18 cellular contexts compared by ENCODE assay signal in genomic region chr4:125666635-125667034, GRCh38.
DNase-seq lines count a peak whose midpoint lies in the region; ATAC-seq, FAIRE-seq and TF ChIP-seq lines count a peak whose summit lies in the region.
"Had no signal": no experiment of that assay in that cellular context is flagged by ENCODE, and none has a peak within 500 bp of the region (broad histone marks: within the 10 kb centered on the region; RNA-seq: fewer than 3 reads in every experiment).

No MANE protein-coding gene starts in this region.

- H3K27me3 Mint-ChIP-seq in MCF 10A (ENCODE audit: insufficient read depth, unreplicated experiment): no peaks in the 10 kb centered on the region
- H3K27me3 Mint-ChIP-seq in T-helper 17 cell: no peaks in the 10 kb centered on the region

- DNase-seq in MCF 10A (ENCODE audit: unreplicated experiment) (peak; percentile 31), mammary epithelial cell (no peak), NCI-H2081 treated with DMSO at 0.1 percent for 48 hours (lab: John Stamatoyannopoulos, UW) (peak; percentile 1), bronchial epithelial cell (ENCODE audit: low read depth) (peak; percentile 10), upper lobe of right lung (no peak), T-helper 1 cell (no peak), T-helper 17 cell (no peak), NCI-H2196 treated with DMSO at 0.1 percent for 48 hours (lab: John Stamatoyannopoulos, UW; ENCODE audit: unreplicated experiment) (no peak)
- DNase-seq: Calu3; CD8-positive, alpha-beta T cell; DMS79 treated with DMSO at 0.1 percent for 48 hours; NCI-H1436; NCI-H446; SJCRH30; T-helper 2 cell had no signal

- CTCF ChIA-PET in MCF 10A (lab: Yijun Ruan, JAX) (interaction anchor here (0.6 to 1.0 kb wide), 2 partner anchors 88 to 1756 kb away, joined by 3 read pairs; no protein-coding TSS in a partner anchor), mammary epithelial cell (lab: Charles Lee; ENCODE audit: low non-redundant PET) (no interaction called here)

- ATAC-seq in upper lobe of right lung (peak; percentile 52), T-helper 17 cell (no peak)
- ATAC-seq: CD8-positive, alpha-beta T cell; K562 had no signal

- H3K36me3 ChIP-seq in mammary epithelial cell (ENCODE audit: insufficient read depth, low read length) (no peaks in the 10 kb centered on the region), bronchial epithelial cell (ENCODE audit: control insufficient read depth, insufficient read depth, low read length) (no peaks in the 10 kb centered on the region), upper lobe of right lung (no peaks in the 10 kb centered on the region)
- H3K36me3 ChIP-seq: BLaER1 treated with 17β-estradiol and CSF1 and Interleukin-3, amounts not matched to agents 10 nM and 100 nM; SJCRH30 had no signal

- no peaks in the 10 kb centered on the region for H4K20me1 ChIP-seq in mammary epithelial cell (ENCODE audit: insufficient read depth, low read length)
- H4K20me1 ChIP-seq: BLaER1 treated with 17β-estradiol and CSF1 and Interleukin-3, amounts not matched to agents 10 nM and 100 nM had no signal

- no peak for FAIRE-seq in bronchial epithelial cell (lab: Jason Lieb, UNC)
- FAIRE-seq: H1, K562 had no signal

- intact Hi-C loops in MCF 10A (cut with micrococcal nuclease): no loop called here
- intact Hi-C loops in mammary epithelial cell (cut with micrococcal nuclease): no loop called here
- intact Hi-C loops in upper lobe of right lung (cut with DNase I): no loop called here

- H3K4me1 ChIP-seq in mammary epithelial cell (ENCODE audit: insufficient read depth, low read length): no peaks in the 10 kb centered on the region
- no peaks in the 10 kb centered on the region for H3K4me1 ChIP-seq in upper lobe of right lung
- H3K4me1 ChIP-seq: BLaER1 treated with 17β-estradiol and CSF1 and Interleukin-3, amounts not matched to agents 10 nM and 100 nM; SJCRH30 had no signal

- no peaks in the 10 kb centered on the region for H3K36me3 Mint-ChIP-seq in MCF 10A (ENCODE audit: insufficient read depth, unreplicated experiment)
- no peaks in the 10 kb centered on the region for H3K36me3 Mint-ChIP-seq in T-helper 17 cell (ENCODE audit: low read depth)
- H3K36me3 Mint-ChIP-seq: CD8-positive, alpha-beta T cell had no signal

- H3K4me3 Mint-ChIP-seq in MCF 10A (ENCODE audit: unreplicated experiment): no peak overlapping the region
- no peak overlapping the region for H3K4me3 Mint-ChIP-seq in T-helper 17 cell
- H3K4me3 Mint-ChIP-seq: CD8-positive, alpha-beta T cell had no signal

- peak overlapping the region; percentile 79 for H3K27ac Mint-ChIP-seq in MCF 10A (ENCODE audit: low read depth, unreplicated experiment)
- no peak overlapping the region for H3K27ac Mint-ChIP-seq in T-helper 17 cell
- H3K27ac Mint-ChIP-seq: CD8-positive, alpha-beta T cell had no signal

- no peak overlapping the region for H3K9ac ChIP-seq in mammary epithelial cell (ENCODE audit: insufficient read depth, low read length)
- H3K9ac ChIP-seq: BLaER1 treated with 17β-estradiol and CSF1 and Interleukin-3, amounts not matched to agents 10 nM and 100 nM had no signal

- no peak overlapping the region for H3K4me2 ChIP-seq in mammary epithelial cell (ENCODE audit: insufficient read depth, low read depth, low read length)
- H3K4me2 ChIP-seq: BLaER1 treated with 17β-estradiol and CSF1 and Interleukin-3, amounts not matched to agents 10 nM and 100 nM had no signal

- dilution Hi-C loops in mammary epithelial cell (cut with HindIII; ENCODE audit: low sequenced_read_pairs): no loop called here

- H3K27me3 ChIP-seq in mammary epithelial cell (ENCODE audit: insufficient read depth, low read length): no peaks in the 10 kb centered on the region
- H3K27me3 ChIP-seq in bronchial epithelial cell (ENCODE audit: control insufficient read depth, insufficient read depth, low read length): no peaks in the 10 kb centered on the region
- no peaks in the 10 kb centered on the region for H3K27me3 ChIP-seq in upper lobe of right lung
- H3K27me3 ChIP-seq: BLaER1 treated with 17β-estradiol and CSF1 and Interleukin-3, amounts not matched to agents 10 nM and 100 nM; SJCRH30 had no signal

- no peaks in the 10 kb centered on the region for H3K79me2 ChIP-seq in mammary epithelial cell (ENCODE audit: insufficient read depth, low read length)

- H3K9me3 ChIP-seq in mammary epithelial cell (replicated peaks; ENCODE audit: insufficient read depth, low read length) (no peaks in the 10 kb centered on the region), upper lobe of right lung (no peaks in the 10 kb centered on the region), T-helper 17 cell (ENCODE audit: control insufficient read depth, low read length, poor library complexity, severe bottlenecking) (no peaks in the 10 kb centered on the region)
- H3K9me3 ChIP-seq: BLaER1 treated with 17β-estradiol and CSF1 and Interleukin-3, amounts not matched to agents 10 nM and 100 nM; SJCRH30 had no signal

- POLR2A ChIA-PET in MCF 10A (lab: Yijun Ruan, JAX): interaction anchor here (1.6 kb wide), 1 partner anchor 69 kb away, joined by 5 read pairs; no protein-coding TSS in a partner anchor

- H3K27ac ChIP-seq in mammary epithelial cell (ENCODE audit: insufficient read depth, low read depth, low read length) (no peak overlapping the region), upper lobe of right lung (no peak overlapping the region)
- H3K27ac ChIP-seq: BLaER1 treated with 17β-estradiol and CSF1 and Interleukin-3, amounts not matched to agents 10 nM and 100 nM; SJCRH30 had no signal

- 0% methylated on average over 1 of the region's 1 CpG for WGBS in mammary epithelial cell (ENCODE audit: low coverage, missing lambda C conversion rate)

- in situ Hi-C loops in mammary epithelial cell (cut with MboI; ENCODE audit: low sequenced_read_pairs in 2 of 2): no loop called here

- no TSS peak for BruUV-seq in MCF 10A (replicated peaks; lab: Mats Ljungman, UMichigan)
- BruUV-seq in mammary epithelial cell (replicated peaks; lab: Mats Ljungman, UMichigan): no TSS peak

- no peaks in the 10 kb centered on the region for H3K9me3 Mint-ChIP-seq in MCF 10A (ENCODE audit: unreplicated experiment)

- H3K4me1 Mint-ChIP-seq in MCF 10A (ENCODE audit: insufficient read depth, unreplicated experiment): peaks cover 11% of the 10 kb centered on the region
- H3K4me1 Mint-ChIP-seq in T-helper 17 cell: no peaks in the 10 kb centered on the region

- TF ChIP-seq CTCF in MCF 10A (IDR thresholded peaks at IDR 0.05; ENCODE audit: unreplicated experiment) (no peak), mammary epithelial cell (conservative IDR thresholded peaks at IDR 0.05 in 1 of 2, IDR thresholded peaks at IDR 0.05 in 1 of 2; ENCODE audit: extremely low read depth in 1 of 2, insufficient read depth in 1 of 2, low read depth in 1 of 2, low read length in 2 of 2) (no peak), bronchial epithelial cell (IDR thresholded peaks at IDR 0.05; ENCODE audit: insufficient read depth, low read length, severe bottlenecking) (no peak), upper lobe of right lung (IDR thresholded peaks at IDR 0.05) (no peak)

- H3K4me3 ChIP-seq in mammary epithelial cell (replicated peaks in 1 of 3; ENCODE audit: insufficient read depth in 1 of 3, low read depth in 2 of 3, low read length in 3 of 3) (no peak overlapping the region), bronchial epithelial cell (ENCODE audit: low read depth, low read length) (no peak overlapping the region), upper lobe of right lung (no peak overlapping the region)
- H3K4me3 ChIP-seq: BLaER1 treated with 17β-estradiol and CSF1 and Interleukin-3, amounts not matched to agents 10 nM and 100 nM; K562; SJCRH30 had no signal

- H2AFZ ChIP-seq in mammary epithelial cell (ENCODE audit: low read depth, low read length): no peak overlapping the region

Comparison
In these comparisons a context has a peak if more than half of its experiments do, and no peak if none do; other contexts are left out.
1. DNase-seq: peak in MCF 10A (single experiment), NCI-H2081 treated with DMSO at 0.1 percent for 48 hours (single experiment) and bronchial epithelial cell (single experiment); none in mammary epithelial cell (single experiment), upper lobe of right lung (single experiment), T-helper 1 cell (0 of 5), T-helper 17 cell (0 of 3) and NCI-H2196 treated with DMSO at 0.1 percent for 48 hours (single experiment).